16 cellular contexts compared by ENCODE assay signal in genomic region chr5:136054133-136054996, GRCh38. TPM values are rescaled to one million over a fixed set of nuclear protein-coding genes. Genes with fewer than 3 reads are reported as not detected.
DNase-seq lines count a peak whose midpoint lies in the region; ATAC-seq and TF ChIP-seq lines count a peak whose summit lies in the region.
"Had no signal": no experiment of that assay in that cellular context is flagged by ENCODE, and none has a peak within 500 bp of the region (broad histone marks: within the 10 kb centered on the region; RNA-seq: fewer than 3 reads in every experiment).

No MANE protein-coding gene starts in this region.

- TF ChIP-seq CTCF in SK-N-SH (IDR thresholded peaks at IDR 0.05) (no peak), esophagus muscularis mucosa (IDR thresholded peaks at IDR 0.05) (no peak), type B pancreatic cell (conservative IDR thresholded peaks at IDR 0.05) (no peak), GM13977 (IDR thresholded peaks at IDR 0.05; ENCODE audit: extremely low read depth, insufficient read depth, missing control alignments) (no peak)

- no peak overlapping the region for H2AFZ ChIP-seq in SK-N-SH (ENCODE audit: low read depth)
- H2AFZ ChIP-seq: parathyroid adenoma had no signal

- TF ChIP-seq EP300 in SK-N-SH (IDR thresholded peaks at IDR 0.05; ENCODE audit: borderline replicate concordance in 1 of 2, low read depth in 1 of 2, low read length in 1 of 2): no peak
- no peak for TF ChIP-seq EP300 in esophagus muscularis mucosa (IDR thresholded peaks at IDR 0.05)

- peak overlapping the region; percentile 62 for H3K9ac ChIP-seq in SK-N-SH
- H3K9ac ChIP-seq: parathyroid adenoma had no signal

- H3K27ac ChIP-seq in SK-N-SH (ENCODE audit: low read depth in 2 of 2, low read length in 1 of 2) (peak overlapping the region; percentile 75 to 97), esophagus muscularis mucosa (replicated peaks in 1 of 4) (peak overlapping the region in 3 of 4 donors; percentile 40 to 57 (median 42))
- H3K27ac ChIP-seq: parathyroid adenoma had no signal

- H3K27ac Mint-ChIP-seq in type B pancreatic cell: peak overlapping the region; percentile 86
- H3K27ac Mint-ChIP-seq: T-helper 1 cell treated with Interleukin-12 subunit alpha and Interleukin-12 subunit beta and Interleukin-4 antibody, amounts not matched to agents 30 μg/mL and 1 μg/mL, for 36 hours had no signal

- no peaks in the 10 kb centered on the region for H3K9me2 ChIP-seq in SK-N-SH

- TF ChIP-seq POLR2A in esophagus muscularis mucosa (IDR thresholded peaks at IDR 0.05; ENCODE audit: low read depth): no peak

- H3K4me2 ChIP-seq in SK-N-SH: peak overlapping the region; percentile 66

- peaks cover 12% of the 10 kb centered on the region for H3K27me3 Mint-ChIP-seq in type B pancreatic cell

- H3F3A ChIP-seq in SK-N-SH (replicated peaks; ENCODE audit: insufficient read depth): peaks cover 88% of the 10 kb centered on the region

- H3K79me2 ChIP-seq in SK-N-SH (ENCODE audit: insufficient read depth): peaks cover 7% of the 10 kb centered on the region; the same call in 1 of the 2 replicates
- H3K79me2 ChIP-seq: parathyroid adenoma had no signal

- WGBS in SK-N-SH (ENCODE audit: low lambda C conversion rate): 83% methylated on average over 7 of the region's 7 CpGs
- 61% methylated on average over 7 of the region's 7 CpGs for WGBS in esophagus muscularis mucosa

- POLR2A ChIA-PET in SK-N-SH (lab: Yijun Ruan, JAX): no interaction called here

- no peaks in the 10 kb centered on the region for H3K9me3 ChIP-seq in SK-N-SH
- no peaks in the 10 kb centered on the region for H3K9me3 ChIP-seq in esophagus muscularis mucosa
- H3K9me3 ChIP-seq: lower lobe of right lung had no signal

- in situ Hi-C loops in GM13977 (cut with MboI; ENCODE audit: low pct_unique_long_range_greater_than_20kb, low sequenced_read_pairs, unreplicated experiment): no loop called here

- peaks cover 66% of the 10 kb centered on the region for H3K4me1 Mint-ChIP-seq in type B pancreatic cell (ENCODE audit: unreplicated experiment)

- H3K4me3 Mint-ChIP-seq in type B pancreatic cell: peak overlapping the region; percentile 52
- H3K4me3 Mint-ChIP-seq: T-helper 1 cell treated with Interleukin-12 subunit alpha and Interleukin-12 subunit beta and Interleukin-4 antibody, amounts not matched to agents 30 μg/mL and 1 μg/mL, for 36 hours had no signal

- no peak overlapping the region for H3K4me3 ChIP-seq in SK-N-SH (ENCODE audit: low read depth in 2 of 2, low read length in 1 of 2)
- no peak overlapping the region for H3K4me3 ChIP-seq in esophagus muscularis mucosa
- H3K4me3 ChIP-seq: GM12878, K562, lower lobe of right lung had no signal

- CTCF ChIA-PET in SK-N-SH (lab: Yijun Ruan, JAX): interaction anchor here (0.7 to 1.2 kb wide), 4 partner anchors 7 to 163 kb away, joined by 3 to 5 read pairs (median 3); no protein-coding TSS in a partner anchor

- H3K36me3 ChIP-seq in SK-N-SH (replicated peaks in 1 of 2; ENCODE audit: control insufficient read depth in 1 of 2, insufficient read depth in 2 of 2, low read length in 1 of 2) (peaks cover 31 to 43% of the 10 kb centered on the region in 2 experiments), esophagus muscularis mucosa (peaks cover 0 to 42% (median 31%) of the 10 kb centered on the region in 4 donors)

- peaks cover 2% of the 10 kb centered on the region; the same call in 1 of the 2 replicates for H4K20me1 ChIP-seq in SK-N-SH (ENCODE audit: insufficient read depth)

- intact Hi-C loops in esophagus muscularis mucosa (cut with DNase I): no loop called here

- H3K9me3 Mint-ChIP-seq in type B pancreatic cell: peaks cover 7% of the 10 kb centered on the region
- H3K9me3 Mint-ChIP-seq: T-helper 1 cell treated with Interleukin-12 subunit alpha and Interleukin-12 subunit beta and Interleukin-4 antibody, amounts not matched to agents 30 μg/mL and 1 μg/mL, for 36 hours had no signal

- no peaks in the 10 kb centered on the region for H3K27me3 ChIP-seq in SK-N-SH (ENCODE audit: insufficient read depth)
- H3K27me3 ChIP-seq in esophagus muscularis mucosa: no peaks in the 10 kb centered on the region

- no peak for TF ChIP-seq RAD21 in SK-N-SH (IDR thresholded peaks at IDR 0.05; ENCODE audit: low read length)

- DNase-seq in SK-N-SH: no peak
- no peak for DNase-seq in esophagus muscularis mucosa (ENCODE audit: extremely low spot score)
- DNase-seq in myocyte (ENCODE audit: low read depth): peak; percentile 22
- no peak for DNase-seq in type B pancreatic cell (ENCODE audit: extremely low spot score, unreplicated experiment)
- DNase-seq in GM13977 (ENCODE audit: low spot score): no peak
- DNase-seq: activated CD4-positive, alpha-beta T cell treated with anti-CD3 and anti-CD28 coated beads, Interleukin-2, amount 50 U/mL, for 4 hours; lower lobe of right lung; NCI-H2081 treated with DMSO at 0.1 percent for 48 hours; stimulated activated CD4-positive, alpha-beta T cell treated with anti-CD3 and anti-CD28 coated beads, Interleukin-4, amount 100 ng/mL, for 4 hours had no signal

- peaks cover 18 to 59% of the 10 kb centered on the region in 2 experiments; a peak in 3 of 4 replicates for H3K4me1 ChIP-seq in SK-N-SH (ENCODE audit: control insufficient read depth in 1 of 2, insufficient read depth in 2 of 2, low read depth in 1 of 2, low read length in 1 of 2)
- peaks cover 25 to 61% (median 53%) of the 10 kb centered on the region in 4 donors for H3K4me1 ChIP-seq in esophagus muscularis mucosa
- H3K4me1 ChIP-seq: parathyroid adenoma had no signal

- H3K36me3 Mint-ChIP-seq in type B pancreatic cell: peaks cover 35% of the 10 kb centered on the region

- ATAC-seq in SK-N-SH treated with all-trans-retinoic acid at 6 μM for 48 hours: no peak
- no peak for ATAC-seq in GM21619 (IDR thresholded peaks at IDR 0.05; ENCODE audit: unreplicated experiment)
- no peak for ATAC-seq in HG02852 (IDR thresholded peaks at IDR 0.05; ENCODE audit: unreplicated experiment)
- ATAC-seq: GM12878 had no signal

TF ChIP-seq in SK-N-SH, 30 proteins besides CTCF, POLR2A, EP300 and RAD21 (continues in another document):
- TF ChIP-seq IRF3 (IDR thresholded peaks at IDR 0.05; ENCODE audit: low read depth, low read length): no peak
- TF ChIP-seq SIN3A (IDR thresholded peaks at IDR 0.05; ENCODE audit: borderline replicate concordance, low read depth, low read length): no peak

TF ChIP-seq in SK-N-SH treated with all-trans-retinoic acid at 6 μM for 48 hours, 23 proteins besides CTCF, POLR2A, EP300 and RAD21 (continues in another document):
- no peak for TF ChIP-seq TCF4 (CRISPR knock-in tag; IDR thresholded peaks at IDR 0.05; ENCODE audit: borderline replicate concordance)
- no peak for TF ChIP-seq PATZ1 (CRISPR knock-in tag; IDR thresholded peaks at IDR 0.05; ENCODE audit: borderline replicate concordance)
- no peak for TF ChIP-seq ISL1 (CRISPR knock-in tag; IDR thresholded peaks at IDR 0.05)
- TF ChIP-seq PPARA (CRISPR knock-in tag; IDR thresholded peaks at IDR 0.05; ENCODE audit: borderline replicate concordance): no peak
- no peak for TF ChIP-seq ZFP3 (CRISPR knock-in tag; IDR thresholded peaks at IDR 0.05)
- TF ChIP-seq ZNF70 (CRISPR knock-in tag; IDR thresholded peaks at IDR 0.05): no peak
- no peak for TF ChIP-seq ESRRG (CRISPR knock-in tag; IDR thresholded peaks at IDR 0.05)
- TF ChIP-seq ZNF8 (CRISPR knock-in tag; IDR thresholded peaks at IDR 0.05): no peak
- TF ChIP-seq TSHZ2 (CRISPR knock-in tag; IDR thresholded peaks at IDR 0.05): no peak

RNA-seq across cellular contexts. Expression of gene TGFBI, which starts 25.6 kb away (rescaled TPM):
- 2,247 and 2,678 TPM in 2 replicates for polyA plus RNA-seq in SK-N-SH (2012; rRNA removed)
- 1,829 and 2,247 TPM in 2 replicates for polyA plus RNA-seq in SK-N-SH (2012; cell fraction: cytosol; rRNA removed)
- 2,574 and 3,187 TPM in 2 replicates for polyA plus RNA-seq in SK-N-SH (2012; cell fraction: nucleus; rRNA removed)
- total RNA-seq in esophagus muscularis mucosa (100 to 1,000 TPM in 2 of 4 donors, 10 to 100 TPM in 2; 62.3 to 128 (median 92.9) TPM), myocyte (758 and 1,068 TPM in 2 replicates), type B pancreatic cell (ENCODE audit: low replicate concordance) (71.4 and 302 TPM in 2 replicates)
- polyA plus RNA-seq in myocyte (2012): 508 TPM
